ENCODE assay signal across 1 cellular context in the genomic region with DNA sequence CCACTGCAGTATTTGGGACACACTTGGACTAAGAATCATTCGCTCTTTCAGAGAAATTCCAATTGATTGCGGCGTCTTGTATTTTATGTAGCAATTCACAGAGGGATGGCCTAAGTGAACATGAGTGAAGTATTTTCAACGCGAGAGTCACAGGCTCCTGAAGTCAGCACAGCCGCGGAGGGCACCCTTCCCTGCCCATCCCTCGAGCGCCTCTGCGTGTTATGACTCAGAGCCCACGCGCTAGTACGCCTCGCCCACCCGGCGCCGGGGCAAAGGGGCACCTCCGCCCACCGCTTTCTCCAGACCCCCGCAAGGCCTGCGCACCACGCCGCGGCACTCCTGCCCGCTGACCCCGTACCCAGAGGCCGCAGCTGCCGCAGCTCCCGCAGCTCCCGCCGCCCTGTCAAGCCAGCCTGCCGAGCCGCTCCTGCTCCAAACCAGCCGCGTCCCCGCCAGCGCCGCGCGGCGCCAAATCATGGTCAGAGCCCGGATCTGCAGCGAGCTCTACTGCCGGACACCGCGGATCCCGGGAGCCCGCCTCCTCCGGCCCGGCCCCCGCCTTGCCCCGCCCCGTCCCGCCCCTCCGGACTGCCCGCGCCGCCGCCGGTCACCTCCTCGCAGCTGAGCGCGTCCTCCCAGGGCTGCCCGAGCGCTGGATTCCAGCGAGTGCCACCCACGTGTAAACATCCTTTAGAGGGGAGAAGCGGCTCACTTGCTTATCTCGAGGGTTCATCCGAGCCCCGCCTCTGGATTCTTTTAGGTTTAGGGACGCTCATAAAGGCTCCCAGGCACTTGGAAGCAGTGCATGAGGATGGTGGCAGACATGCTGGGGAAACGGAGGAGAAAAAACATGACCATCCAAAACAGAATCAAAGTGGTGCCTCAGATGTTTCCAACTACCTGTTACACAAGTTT.
TF ChIP-seq lines count a peak whose summit lies in the region.

A gene with protein sequence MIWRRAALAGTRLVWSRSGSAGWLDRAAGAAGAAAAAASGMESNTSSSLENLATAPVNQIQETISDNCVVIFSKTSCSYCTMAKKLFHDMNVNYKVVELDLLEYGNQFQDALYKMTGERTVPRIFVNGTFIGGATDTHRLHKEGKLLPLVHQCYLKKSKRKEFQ (minus strand): TSS at position 509 of the 915 bp plus-strand sequence. CDS start 32 bp downstream, at position 477.

TF ChIP-seq in HepG2, 621 proteins besides CTCF, POLR2A, EP300 and RAD21 (continued from another document and continues in another):
- TF ChIP-seq, protein P1, sequence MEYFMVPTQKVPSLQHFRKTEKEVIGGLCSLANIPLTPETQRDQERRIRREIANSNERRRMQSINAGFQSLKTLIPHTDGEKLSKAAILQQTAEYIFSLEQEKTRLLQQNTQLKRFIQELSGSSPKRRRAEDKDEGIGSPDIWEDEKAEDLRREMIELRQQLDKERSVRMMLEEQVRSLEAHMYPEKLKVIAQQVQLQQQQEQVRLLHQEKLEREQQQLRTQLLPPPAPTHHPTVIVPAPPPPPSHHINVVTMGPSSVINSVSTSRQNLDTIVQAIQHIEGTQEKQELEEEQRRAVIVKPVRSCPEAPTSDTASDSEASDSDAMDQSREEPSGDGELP (IDR thresholded peaks at IDR 0.05; ENCODE audit: borderline replicate concordance, low read depth), result peak; percentile 62; the same call in 1 of the 2 replicates
- no peak for TF ChIP-seq IRX3 (CRISPR knock-in tag; IDR thresholded peaks at IDR 0.05; ENCODE audit: borderline replicate concordance, low read depth)
- TF ChIP-seq ZNF879 (CRISPR knock-in tag; IDR thresholded peaks at IDR 0.05), result 0 out of 2 replicates have a peak, but pooled peaks have one; percentile 45
- TF ChIP-seq, protein P2, sequence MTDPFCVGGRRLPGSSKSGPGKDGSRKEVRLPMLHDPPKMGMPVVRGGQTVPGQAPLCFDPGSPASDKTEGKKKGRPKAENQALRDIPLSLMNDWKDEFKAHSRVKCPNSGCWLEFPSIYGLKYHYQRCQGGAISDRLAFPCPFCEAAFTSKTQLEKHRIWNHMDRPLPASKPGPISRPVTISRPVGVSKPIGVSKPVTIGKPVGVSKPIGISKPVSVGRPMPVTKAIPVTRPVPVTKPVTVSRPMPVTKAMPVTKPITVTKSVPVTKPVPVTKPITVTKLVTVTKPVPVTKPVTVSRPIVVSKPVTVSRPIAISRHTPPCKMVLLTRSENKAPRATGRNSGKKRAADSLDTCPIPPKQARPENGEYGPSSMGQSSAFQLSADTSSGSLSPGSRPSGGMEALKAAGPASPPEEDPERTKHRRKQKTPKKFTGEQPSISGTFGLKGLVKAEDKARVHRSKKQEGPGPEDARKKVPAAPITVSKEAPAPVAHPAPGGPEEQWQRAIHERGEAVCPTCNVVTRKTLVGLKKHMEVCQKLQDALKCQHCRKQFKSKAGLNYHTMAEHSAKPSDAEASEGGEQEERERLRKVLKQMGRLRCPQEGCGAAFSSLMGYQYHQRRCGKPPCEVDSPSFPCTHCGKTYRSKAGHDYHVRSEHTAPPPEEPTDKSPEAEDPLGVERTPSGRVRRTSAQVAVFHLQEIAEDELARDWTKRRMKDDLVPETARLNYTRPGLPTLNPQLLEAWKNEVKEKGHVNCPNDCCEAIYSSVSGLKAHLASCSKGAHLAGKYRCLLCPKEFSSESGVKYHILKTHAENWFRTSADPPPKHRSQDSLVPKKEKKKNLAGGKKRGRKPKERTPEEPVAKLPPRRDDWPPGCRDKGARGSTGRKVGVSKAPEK (CRISPR knock-in tag; IDR thresholded peaks at IDR 0.05; ENCODE audit: borderline replicate concordance), result no peak
- no peak for TF ChIP-seq ESRRA (CRISPR knock-in tag; IDR thresholded peaks at IDR 0.05; ENCODE audit: low read depth)
- TF ChIP-seq ZNF138 (CRISPR knock-in tag; IDR thresholded peaks at IDR 0.05; ENCODE audit: low read depth), result no peak
- no peak for TF ChIP-seq TGIF2 (CRISPR knock-in tag; IDR thresholded peaks at IDR 0.05)
- TF ChIP-seq, protein P3, sequence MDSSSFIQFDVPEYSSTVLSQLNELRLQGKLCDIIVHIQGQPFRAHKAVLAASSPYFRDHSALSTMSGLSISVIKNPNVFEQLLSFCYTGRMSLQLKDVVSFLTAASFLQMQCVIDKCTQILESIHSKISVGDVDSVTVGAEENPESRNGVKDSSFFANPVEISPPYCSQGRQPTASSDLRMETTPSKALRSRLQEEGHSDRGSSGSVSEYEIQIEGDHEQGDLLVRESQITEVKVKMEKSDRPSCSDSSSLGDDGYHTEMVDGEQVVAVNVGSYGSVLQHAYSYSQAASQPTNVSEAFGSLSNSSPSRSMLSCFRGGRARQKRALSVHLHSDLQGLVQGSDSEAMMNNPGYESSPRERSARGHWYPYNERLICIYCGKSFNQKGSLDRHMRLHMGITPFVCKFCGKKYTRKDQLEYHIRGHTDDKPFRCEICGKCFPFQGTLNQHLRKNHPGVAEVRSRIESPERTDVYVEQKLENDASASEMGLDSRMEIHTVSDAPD (CRISPR knock-in tag; IDR thresholded peaks at IDR 0.05), result no peak
- no peak for TF ChIP-seq RARA (CRISPR knock-in tag; IDR thresholded peaks at IDR 0.05)
- TF ChIP-seq HNRNPK (IDR thresholded peaks at IDR 0.05; ENCODE audit: low read depth, low read length, poor library complexity, severe bottlenecking), result no peak
- no peak for TF ChIP-seq ZZZ3 (CRISPR knock-in tag; IDR thresholded peaks at IDR 0.05; ENCODE audit: borderline replicate concordance)
- TF ChIP-seq, protein P4, sequence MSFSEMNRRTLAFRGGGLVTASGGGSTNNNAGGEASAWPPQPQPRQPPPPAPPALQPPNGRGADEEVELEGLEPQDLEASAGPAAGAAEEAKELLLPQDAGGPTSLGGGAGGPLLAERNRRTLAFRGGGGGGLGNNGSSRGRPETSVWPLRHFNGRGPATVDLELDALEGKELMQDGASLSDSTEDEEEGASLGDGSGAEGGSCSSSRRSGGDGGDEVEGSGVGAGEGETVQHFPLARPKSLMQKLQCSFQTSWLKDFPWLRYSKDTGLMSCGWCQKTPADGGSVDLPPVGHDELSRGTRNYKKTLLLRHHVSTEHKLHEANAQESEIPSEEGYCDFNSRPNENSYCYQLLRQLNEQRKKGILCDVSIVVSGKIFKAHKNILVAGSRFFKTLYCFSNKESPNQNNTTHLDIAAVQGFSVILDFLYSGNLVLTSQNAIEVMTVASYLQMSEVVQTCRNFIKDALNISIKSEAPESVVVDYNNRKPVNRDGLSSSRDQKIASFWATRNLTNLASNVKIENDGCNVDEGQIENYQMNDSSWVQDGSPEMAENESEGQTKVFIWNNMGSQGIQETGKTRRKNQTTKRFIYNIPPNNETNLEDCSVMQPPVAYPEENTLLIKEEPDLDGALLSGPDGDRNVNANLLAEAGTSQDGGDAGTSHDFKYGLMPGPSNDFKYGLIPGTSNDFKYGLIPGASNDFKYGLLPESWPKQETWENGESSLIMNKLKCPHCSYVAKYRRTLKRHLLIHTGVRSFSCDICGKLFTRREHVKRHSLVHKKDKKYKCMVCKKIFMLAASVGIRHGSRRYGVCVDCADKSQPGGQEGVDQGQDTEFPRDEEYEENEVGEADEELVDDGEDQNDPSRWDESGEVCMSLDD (CRISPR knock-in tag; IDR thresholded peaks at IDR 0.05; ENCODE audit: borderline replicate concordance), result no peak; the same call in 1 of the 2 replicates
- TF ChIP-seq GZF1 (CRISPR knock-in tag; IDR thresholded peaks at IDR 0.05), result no peak
- TF ChIP-seq FLYWCH1 (CRISPR knock-in tag; IDR thresholded peaks at IDR 0.05), result no peak; the same call in 1 of the 2 replicates
- no peak for TF ChIP-seq SRSF1 (optimal IDR thresholded peaks at IDR 0.05; ENCODE audit: low read depth, low read length)
- no peak for TF ChIP-seq ZNF17 (CRISPR knock-in tag; IDR thresholded peaks at IDR 0.05)
- TF ChIP-seq POGZ (CRISPR knock-in tag; IDR thresholded peaks at IDR 0.05), result peak; percentile 35; the same call in 1 of the 2 replicates
- no peak for TF ChIP-seq ZNF260 (CRISPR knock-in tag; IDR thresholded peaks at IDR 0.05; ENCODE audit: borderline replicate concordance, low read depth)
- TF ChIP-seq, protein P5, sequence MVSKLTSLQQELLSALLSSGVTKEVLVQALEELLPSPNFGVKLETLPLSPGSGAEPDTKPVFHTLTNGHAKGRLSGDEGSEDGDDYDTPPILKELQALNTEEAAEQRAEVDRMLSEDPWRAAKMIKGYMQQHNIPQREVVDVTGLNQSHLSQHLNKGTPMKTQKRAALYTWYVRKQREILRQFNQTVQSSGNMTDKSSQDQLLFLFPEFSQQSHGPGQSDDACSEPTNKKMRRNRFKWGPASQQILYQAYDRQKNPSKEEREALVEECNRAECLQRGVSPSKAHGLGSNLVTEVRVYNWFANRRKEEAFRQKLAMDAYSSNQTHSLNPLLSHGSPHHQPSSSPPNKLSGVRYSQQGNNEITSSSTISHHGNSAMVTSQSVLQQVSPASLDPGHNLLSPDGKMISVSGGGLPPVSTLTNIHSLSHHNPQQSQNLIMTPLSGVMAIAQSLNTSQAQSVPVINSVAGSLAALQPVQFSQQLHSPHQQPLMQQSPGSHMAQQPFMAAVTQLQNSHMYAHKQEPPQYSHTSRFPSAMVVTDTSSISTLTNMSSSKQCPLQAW (CRISPR knock-in tag; IDR thresholded peaks at IDR 0.05), result peak; percentile 35; the same call in 1 of the 2 replicates
- TF ChIP-seq, protein P6, sequence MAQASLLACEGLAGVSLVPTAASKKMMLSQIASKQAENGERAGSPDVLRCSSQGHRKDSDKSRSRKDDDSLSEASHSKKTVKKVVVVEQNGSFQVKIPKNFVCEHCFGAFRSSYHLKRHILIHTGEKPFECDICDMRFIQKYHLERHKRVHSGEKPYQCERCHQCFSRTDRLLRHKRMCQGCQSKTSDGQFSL (CRISPR knock-in tag; IDR thresholded peaks at IDR 0.05), result no peak
- no peak; the same call in 1 of the 2 replicates for TF ChIP-seq ZNF749 (CRISPR knock-in tag; IDR thresholded peaks at IDR 0.05; ENCODE audit: borderline replicate concordance)
- no peak for TF ChIP-seq XRCC5 (optimal IDR thresholded peaks at IDR 0.05; ENCODE audit: low read length)
- TF ChIP-seq, protein P7, sequence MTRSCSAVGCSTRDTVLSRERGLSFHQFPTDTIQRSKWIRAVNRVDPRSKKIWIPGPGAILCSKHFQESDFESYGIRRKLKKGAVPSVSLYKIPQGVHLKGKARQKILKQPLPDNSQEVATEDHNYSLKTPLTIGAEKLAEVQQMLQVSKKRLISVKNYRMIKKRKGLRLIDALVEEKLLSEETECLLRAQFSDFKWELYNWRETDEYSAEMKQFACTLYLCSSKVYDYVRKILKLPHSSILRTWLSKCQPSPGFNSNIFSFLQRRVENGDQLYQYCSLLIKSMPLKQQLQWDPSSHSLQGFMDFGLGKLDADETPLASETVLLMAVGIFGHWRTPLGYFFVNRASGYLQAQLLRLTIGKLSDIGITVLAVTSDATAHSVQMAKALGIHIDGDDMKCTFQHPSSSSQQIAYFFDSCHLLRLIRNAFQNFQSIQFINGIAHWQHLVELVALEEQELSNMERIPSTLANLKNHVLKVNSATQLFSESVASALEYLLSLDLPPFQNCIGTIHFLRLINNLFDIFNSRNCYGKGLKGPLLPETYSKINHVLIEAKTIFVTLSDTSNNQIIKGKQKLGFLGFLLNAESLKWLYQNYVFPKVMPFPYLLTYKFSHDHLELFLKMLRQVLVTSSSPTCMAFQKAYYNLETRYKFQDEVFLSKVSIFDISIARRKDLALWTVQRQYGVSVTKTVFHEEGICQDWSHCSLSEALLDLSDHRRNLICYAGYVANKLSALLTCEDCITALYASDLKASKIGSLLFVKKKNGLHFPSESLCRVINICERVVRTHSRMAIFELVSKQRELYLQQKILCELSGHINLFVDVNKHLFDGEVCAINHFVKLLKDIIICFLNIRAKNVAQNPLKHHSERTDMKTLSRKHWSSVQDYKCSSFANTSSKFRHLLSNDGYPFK (CRISPR knock-in tag; IDR thresholded peaks at IDR 0.05; ENCODE audit: borderline replicate concordance), result 0 out of 2 replicates have a peak, but pooled peaks have one; percentile 36
- TF ChIP-seq, protein P8, sequence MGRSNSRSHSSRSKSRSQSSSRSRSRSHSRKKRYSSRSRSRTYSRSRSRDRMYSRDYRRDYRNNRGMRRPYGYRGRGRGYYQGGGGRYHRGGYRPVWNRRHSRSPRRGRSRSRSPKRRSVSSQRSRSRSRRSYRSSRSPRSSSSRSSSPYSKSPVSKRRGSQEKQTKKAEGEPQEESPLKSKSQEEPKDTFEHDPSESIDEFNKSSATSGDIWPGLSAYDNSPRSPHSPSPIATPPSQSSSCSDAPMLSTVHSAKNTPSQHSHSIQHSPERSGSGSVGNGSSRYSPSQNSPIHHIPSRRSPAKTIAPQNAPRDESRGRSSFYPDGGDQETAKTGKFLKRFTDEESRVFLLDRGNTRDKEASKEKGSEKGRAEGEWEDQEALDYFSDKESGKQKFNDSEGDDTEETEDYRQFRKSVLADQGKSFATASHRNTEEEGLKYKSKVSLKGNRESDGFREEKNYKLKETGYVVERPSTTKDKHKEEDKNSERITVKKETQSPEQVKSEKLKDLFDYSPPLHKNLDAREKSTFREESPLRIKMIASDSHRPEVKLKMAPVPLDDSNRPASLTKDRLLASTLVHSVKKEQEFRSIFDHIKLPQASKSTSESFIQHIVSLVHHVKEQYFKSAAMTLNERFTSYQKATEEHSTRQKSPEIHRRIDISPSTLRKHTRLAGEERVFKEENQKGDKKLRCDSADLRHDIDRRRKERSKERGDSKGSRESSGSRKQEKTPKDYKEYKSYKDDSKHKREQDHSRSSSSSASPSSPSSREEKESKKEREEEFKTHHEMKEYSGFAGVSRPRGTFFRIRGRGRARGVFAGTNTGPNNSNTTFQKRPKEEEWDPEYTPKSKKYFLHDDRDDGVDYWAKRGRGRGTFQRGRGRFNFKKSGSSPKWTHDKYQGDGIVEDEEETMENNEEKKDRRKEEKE (IDR thresholded peaks at IDR 0.05), result no peak
- no peak for TF ChIP-seq MZF1 (CRISPR knock-in tag; IDR thresholded peaks at IDR 0.05; ENCODE audit: borderline replicate concordance)
- no peak for TF ChIP-seq ZNF468 (CRISPR knock-in tag; IDR thresholded peaks at IDR 0.05)
- peak; percentile 82 for TF ChIP-seq PHF8 (CRISPR knock-in tag; IDR thresholded peaks at IDR 0.05)
- TF ChIP-seq SIN3A (IDR thresholded peaks at IDR 0.05; ENCODE audit: borderline replicate concordance, low read depth, low read length), result peak; percentile 80; the same call in 1 of the 2 replicates
- no peak for TF ChIP-seq SMC3 (IDR thresholded peaks at IDR 0.05; ENCODE audit: low read length)
- TF ChIP-seq SRY (CRISPR knock-in tag; IDR thresholded peaks at IDR 0.05), result peak; percentile 72; the same call in 1 of the 2 replicates
- no peak for TF ChIP-seq TCF7 (IDR thresholded peaks at IDR 0.05; ENCODE audit: low read depth)
- TF ChIP-seq, protein P9, sequence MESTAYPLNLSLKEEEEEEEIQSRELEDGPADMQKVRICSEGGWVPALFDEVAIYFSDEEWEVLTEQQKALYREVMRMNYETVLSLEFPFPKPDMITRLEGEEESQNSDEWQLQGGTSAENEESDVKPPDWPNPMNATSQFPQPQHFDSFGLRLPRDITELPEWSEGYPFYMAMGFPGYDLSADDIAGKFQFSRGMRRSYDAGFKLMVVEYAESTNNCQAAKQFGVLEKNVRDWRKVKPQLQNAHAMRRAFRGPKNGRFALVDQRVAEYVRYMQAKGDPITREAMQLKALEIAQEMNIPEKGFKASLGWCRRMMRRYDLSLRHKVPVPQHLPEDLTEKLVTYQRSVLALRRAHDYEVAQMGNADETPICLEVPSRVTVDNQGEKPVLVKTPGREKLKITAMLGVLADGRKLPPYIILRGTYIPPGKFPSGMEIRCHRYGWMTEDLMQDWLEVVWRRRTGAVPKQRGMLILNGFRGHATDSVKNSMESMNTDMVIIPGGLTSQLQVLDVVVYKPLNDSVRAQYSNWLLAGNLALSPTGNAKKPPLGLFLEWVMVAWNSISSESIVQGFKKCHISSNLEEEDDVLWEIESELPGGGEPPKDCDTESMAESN (CRISPR knock-in tag; conservative IDR thresholded peaks at IDR 0.05), result peak; percentile 67; the same call in 1 of the 2 replicates
- no peak for TF ChIP-seq NFE2L2 (IDR thresholded peaks at IDR 0.05; ENCODE audit: low read length)
- no peak for TF ChIP-seq RFX1 (IDR thresholded peaks at IDR 0.05)
- TF ChIP-seq BRD4 (CRISPR knock-in tag; IDR thresholded peaks at IDR 0.05), result 0 out of 2 replicates have a peak, but pooled peaks have one; percentile 59
- TF ChIP-seq NFKBIZ (CRISPR knock-in tag; IDR thresholded peaks at IDR 0.05), result no peak; the same call in 1 of the 2 replicates
